9 cellular contexts compared by ENCODE assay signal in genomic region chr1:161725258-161725887, GRCh38. TPM values are rescaled to one million over a fixed set of nuclear protein-coding genes. Genes with fewer than 3 reads are reported as not detected.
DNase-seq lines count a peak whose midpoint lies in the region; ATAC-seq and TF ChIP-seq lines count a peak whose summit lies in the region.
"Not testable (repeated sequence)": the region's sequence is repeated elsewhere in the genome, so short reads cannot be mapped to it uniquely, and the experiment has no call there.
"Had no signal": no experiment of that assay in that cellular context is flagged by ENCODE, and none has a peak within 500 bp of the region (broad histone marks: within the 10 kb centered on the region; RNA-seq: fewer than 3 reads in every experiment).

No MANE protein-coding gene starts in this region.

- not testable (repeated sequence) for ATAC-seq in CD4-positive, alpha-beta T cell (ENCODE audit: poor library complexity); T-cell (replicated peaks in 1 of 4)
- peak; percentile 11 for ATAC-seq in HG02943 (IDR thresholded peaks at IDR 0.05; ENCODE audit: low read depth, unreplicated experiment)

- H3K9me3 ChIP-seq in CD4-positive, alpha-beta T cell (ENCODE audit: control insufficient read depth, low read length); ascending aorta; esophagus (ENCODE audit: control insufficient read depth in 2 of 2, insufficient read depth in 1 of 2, low read depth in 1 of 2, low read length in 1 of 2); neutrophil; testis: not testable (repeated sequence)

- H3K36me3 ChIP-seq in ascending aorta; esophagus (ENCODE audit: control insufficient read depth in 2 of 2, insufficient read depth in 2 of 2, low read length in 1 of 2); neutrophil; testis (ENCODE audit: low read depth, missing control alignments): not testable (repeated sequence)

- peak overlapping the region; percentile 12 for H3K27ac Mint-ChIP-seq in CD4-positive, alpha-beta T cell
- peak overlapping the region; percentile 86 to 90 for H3K27ac Mint-ChIP-seq in T-cell

- not testable (repeated sequence) for TF ChIP-seq POLR2A in testis (IDR thresholded peaks at IDR 0.05)

- TF ChIP-seq CTCF in CD4-positive, alpha-beta T cell (IDR thresholded peaks at IDR 0.05); ascending aorta (IDR thresholded peaks at IDR 0.05); neutrophil (IDR thresholded peaks at IDR 0.05); testis (IDR thresholded peaks at IDR 0.05): not testable (repeated sequence)

- H3K36me3 Mint-ChIP-seq in CD4-positive, alpha-beta T cell (ENCODE audit: low read depth); T-cell: not testable (repeated sequence)

- H3K4me3 ChIP-seq in ascending aorta (peak overlapping the region; percentile 90 to 92), esophagus (ENCODE audit: low read depth in 1 of 2, low read length in 2 of 2) (peak overlapping the region; percentile 65 to 79), neutrophil (ENCODE audit: low read depth in 1 of 2, low read length in 1 of 2) (peak overlapping the region; percentile 78 to 82), testis (peak overlapping the region; percentile 62 to 92)

- H3K27me3 Mint-ChIP-seq in CD4-positive, alpha-beta T cell: peaks cover 19% of the 10 kb centered on the region
- H3K27me3 Mint-ChIP-seq in T-cell: not testable (repeated sequence)

- DNase-seq in CD4-positive, alpha-beta T cell; T-cell; ascending aorta (ENCODE audit: low spot score in 2 of 2); testis: not testable (repeated sequence)

- H3K4me1 Mint-ChIP-seq in CD4-positive, alpha-beta T cell (ENCODE audit: low read depth): peaks cover 36% of the 10 kb centered on the region
- H3K4me1 Mint-ChIP-seq in T-cell: peaks cover 32 to 42% (median 34%) of the 10 kb centered on the region in 3 donors

- H3K27me3 ChIP-seq in CD4-positive, alpha-beta T cell (ENCODE audit: control insufficient read depth, insufficient read depth, low read length); ascending aorta; esophagus (ENCODE audit: control insufficient read depth in 1 of 2, insufficient read depth in 2 of 2, low read length in 2 of 2); layer of hippocampus (ENCODE audit: control insufficient read depth, insufficient read depth, low read length); testis: not testable (repeated sequence)
- peaks cover 100% of the 10 kb centered on the region for H3K27me3 ChIP-seq in neutrophil

- not testable (repeated sequence) for H3K9me3 Mint-ChIP-seq in CD4-positive, alpha-beta T cell; T-cell

- POLR2A ChIA-PET in CD4-positive, alpha-beta T cell (lab: Charles Lee): interaction anchor here (0.8 to 4.7 kb wide), 8 partner anchors 12 to 104 kb away, joined by 3 to 39 read pairs (median 5); partner anchors contain the start of gene DUSP12
- POLR2A ChIA-PET in T-cell (lab: Charles Lee): not testable (repeated sequence)

- H3K27ac ChIP-seq in CD4-positive, alpha-beta T cell (ENCODE audit: low read depth, low read length); neutrophil; testis: not testable (repeated sequence)
- H3K27ac ChIP-seq in ascending aorta (peak overlapping the region; percentile 77 to 81), esophagus (ENCODE audit: low read depth in 2 of 2, low read length in 1 of 2) (peak overlapping the region; percentile 85 to 87), layer of hippocampus (ENCODE audit: low read depth, low read length) (peak overlapping the region; percentile 62)

- H3K4me1 ChIP-seq in ascending aorta; esophagus (ENCODE audit: control insufficient read depth in 2 of 2, insufficient read depth in 2 of 2, low read length in 1 of 2); testis: not testable (repeated sequence)
- peaks cover 19 to 20% of the 10 kb centered on the region in 2 experiments for H3K4me1 ChIP-seq in neutrophil (ENCODE audit: control insufficient read depth in 1 of 2, insufficient read depth in 1 of 2, low read depth in 1 of 2, low read length in 1 of 2)

- H3K4me3 Mint-ChIP-seq in CD4-positive, alpha-beta T cell: peak overlapping the region; percentile 94
- H3K4me3 Mint-ChIP-seq in T-cell: peak overlapping the region; percentile 91 to 98 (median 95)

- CTCF ChIA-PET in CD4-positive, alpha-beta T cell (lab: Charles Lee): interaction anchor here (2.0 to 2.2 kb wide), 2 partner anchors 11 to 17 kb away, joined by 10 to 11 read pairs; no protein-coding TSS in a partner anchor
- CTCF ChIA-PET in T-cell (lab: Charles Lee): interaction anchor here in 1 of 2 donors (1.5 to 3.1 kb wide), 3 partner anchors 14 to 238 kb away, joined by 4 to 34 read pairs (median 5); partner anchors contain the start of gene DUSP12

- intact Hi-C loops in CD4-positive, alpha-beta T cell (cut with DNase I, micrococcal nuclease); testis (cut with DNase I; ENCODE audit: low total_unique reads): not testable (repeated sequence)
- intact Hi-C loops in ascending aorta (cut with DNase I): loop anchor here (5.0 kb wide), 1 partner anchor 193 kb away; no protein-coding TSS in a partner anchor

- WGBS in esophagus, 2 donors: 49 to 52% methylated on average over 20 of the region's 20 CpGs
- WGBS in testis, 2 donors: 32 to 42% methylated on average over 16 to 20 of the region's 20 CpGs

RNA-seq across cellular contexts. Expression of gene FCRLB, which starts 4.0 kb away (rescaled TPM):
- under 1 TPM in 1 of 2 experiments, not detected in 1; 0.11 TPM for total RNA-seq in CD4-positive, alpha-beta T cell
- total RNA-seq in T-cell: 1 to 10 TPM in 1 of 5 donors, under 1 TPM in 4; 0.48 to 1.1 (median 0.75) TPM
- total RNA-seq in ascending aorta: not detected
- polyA plus RNA-seq in esophagus: under 1 TPM; 0.24 to 0.34 TPM
- under 1 TPM; 0.63 to 0.68 TPM for total RNA-seq in testis
- polyA plus RNA-seq in testis (ENCODE audit: insufficient read depth, low read depth, low replicate concordance): 0.53 TPM

RNA-seq across cellular contexts. Expression of gene FCRLA, which starts 18.3 kb away (rescaled TPM):
- not detected for total RNA-seq in CD4-positive, alpha-beta T cell
- total RNA-seq in T-cell (1 to 10 TPM in 3 of 5 donors, under 1 TPM in 2; 0.68 to 6.5 (median 2.7) TPM), ascending aorta (not detected), testis (not detected)
- polyA plus RNA-seq in esophagus (under 1 TPM; 0.02 to 0.29 TPM), testis (ENCODE audit: insufficient read depth, low read depth, low replicate concordance) (0.50 TPM)
- total RNA-seq: HT-29 had no signal

RNA-seq across cellular contexts. Expression of gene DUSP12, which starts 24.2 kb away (rescaled TPM):
- 10 to 100 TPM; 20.3 to 23.0 TPM for total RNA-seq in CD4-positive, alpha-beta T cell
- total RNA-seq in T-cell (10 to 100 TPM; 18.9 to 33.5 (median 29.1) TPM), ascending aorta (21.0 TPM), testis (10 to 100 TPM; 23.6 to 31.8 TPM)
- polyA plus RNA-seq in esophagus (10 to 100 TPM in 1 of 2 donors, 1 to 10 TPM in 1; 6.5 to 14.5 TPM), testis (ENCODE audit: insufficient read depth, low read depth, low replicate concordance) (21.8 TPM)

RNA-seq across cellular contexts. Expression of gene ATF6, which starts 40.7 kb away (rescaled TPM):
- total RNA-seq in CD4-positive, alpha-beta T cell: 10 to 100 TPM; 16.2 to 17.1 TPM
- total RNA-seq in T-cell: 10 to 100 TPM; 18.7 to 27.6 (median 21.9) TPM
- 12.3 TPM for total RNA-seq in ascending aorta
- 1 to 10 TPM; 2.5 to 6.5 TPM for polyA plus RNA-seq in esophagus
- 10 to 100 TPM; 38.0 to 38.2 TPM for total RNA-seq in testis
- 22.6 TPM for polyA plus RNA-seq in testis (ENCODE audit: insufficient read depth, low read depth, low replicate concordance)
